ENCODE assay signal across 12 cellular contexts in the genomic region with DNA sequence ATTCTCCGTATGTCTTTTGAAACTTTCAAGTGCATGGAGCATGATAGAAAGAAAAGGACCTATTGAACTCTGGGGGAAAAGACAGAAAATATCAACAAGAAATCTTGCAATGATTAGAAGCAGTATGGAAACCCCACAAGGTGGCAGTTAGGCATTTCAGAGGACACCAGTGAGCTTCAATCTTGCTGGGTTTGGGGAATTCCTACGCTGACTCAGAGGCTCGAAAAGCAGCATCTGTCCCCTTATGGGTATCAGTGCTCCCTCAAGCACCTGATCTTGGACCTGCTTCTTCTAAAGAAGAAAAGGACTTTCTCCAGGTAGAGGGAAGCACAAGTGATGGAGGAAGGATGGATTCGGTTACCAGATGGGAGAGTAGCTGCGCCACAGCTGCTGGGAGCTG. TPM values are rescaled to one million over a fixed set of nuclear protein-coding genes. Genes with fewer than 3 reads are reported as not detected.
"Had no signal": no experiment of that assay in that cellular context is flagged by ENCODE, and none has a peak within 500 bp of the region (broad histone marks: within the 10 kb centered on the region; RNA-seq: fewer than 3 reads in every experiment).

No MANE protein-coding gene starts in this region.

RNA-seq across cellular contexts. Expression of gene DEFB131A, which starts 10.8 kb away (rescaled TPM):
- total RNA-seq: activated B cell treated with CpG ODN at 0.5 μM for 24 hours; activated CD4-positive, alpha-beta memory T cell treated with anti-CD3 and anti-CD28 coated beads, Interleukin-2, amount 10 ng/mL, durations not matched to agents 7 days and 5 days; activated CD4-positive, alpha-beta T cell treated with anti-CD3 and anti-CD28 coated beads, Interleukin-2, amount 10 ng/mL, durations not matched to agents 24 days and 14 days; activated T-cell treated with anti-CD3 and anti-CD28 coated beads, Interleukin-2, amount 50 U/mL, for 72 hours; astrocyte; chondrocyte; dermis blood vessel endothelial cell; esophagus muscularis mucosa; foreskin keratinocyte; gastrocnemius medialis; heart left ventricle; T-helper 17 cell had no signal
